28 cellular contexts compared by ENCODE assay signal in the genomic region with DNA sequence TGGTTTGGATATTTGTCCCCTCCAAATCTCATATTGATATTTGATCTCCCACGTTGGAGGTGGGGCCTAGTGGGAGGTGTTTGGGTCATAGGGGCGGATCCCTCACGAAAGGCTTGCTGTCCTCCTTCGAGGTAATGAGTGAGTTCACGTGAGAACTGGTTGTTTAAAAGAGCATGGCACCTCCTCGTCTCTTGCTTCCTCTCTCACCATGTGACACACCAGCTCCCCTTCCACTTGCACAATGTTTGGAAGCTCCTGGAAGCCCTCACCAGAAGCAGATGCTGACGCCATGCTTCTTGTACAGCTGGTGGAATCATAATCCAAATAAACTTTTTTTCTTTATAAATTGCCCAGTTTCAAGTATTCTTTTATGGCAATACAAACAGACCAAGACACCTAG. TPM values are rescaled to one million over a fixed set of nuclear protein-coding genes. Genes with fewer than 3 reads are reported as not detected.
A peak's percentile ranks its signal among the peaks of the same experiment; 100 is the strongest.
DNase-seq lines count a peak whose midpoint lies in the region; ATAC-seq and TF ChIP-seq lines count a peak whose summit lies in the region.
"Had no signal": no experiment of that assay in that cellular context is flagged by ENCODE, and none has a peak within 500 bp of the region (broad histone marks: within the 10 kb centered on the region; RNA-seq: fewer than 3 reads in every experiment).

No MANE protein-coding gene starts in this region.

- H3K4me1 ChIP-seq in mesenchymal stem cell (ENCODE audit: control insufficient read depth, insufficient read depth, low read depth, low read length): peaks cover 28% of the 10 kb centered on the region
- H3K4me1 ChIP-seq in vagina: no peaks in the 10 kb centered on the region

- no peak overlapping the region for H2AFZ ChIP-seq in mesenchymal stem cell (ENCODE audit: low read depth, low read length)

- H3K27me3 Mint-ChIP-seq in HFFc6 (ENCODE audit: insufficient read depth) (no peaks in the 10 kb centered on the region; the same call in 1 of the 2 replicates), chondrocyte (ENCODE audit: low read depth) (no peaks in the 10 kb centered on the region)
- H3K27me3 Mint-ChIP-seq: activated CD4-positive, alpha-beta T cell treated with anti-CD3 and anti-CD28 coated beads for 36 hours; activated T-cell treated with anti-CD3 and anti-CD28 coated beads, Interleukin-2, amount 50 U/mL, for 24 hours had no signal

- no peak for TF ChIP-seq POLR2A in vagina (IDR thresholded peaks at IDR 0.05)

- peak overlapping the region; percentile 21 for H4K8ac ChIP-seq in mesenchymal stem cell (ENCODE audit: low read length)

- H2BK5ac ChIP-seq in mesenchymal stem cell (ENCODE audit: low read depth, low read length, poor library complexity, severe bottlenecking): no peak overlapping the region

- peak overlapping the region; percentile 53 for H3K27ac Mint-ChIP-seq in HFFc6
- H3K27ac Mint-ChIP-seq in chondrocyte (ENCODE audit: unreplicated experiment): peak overlapping the region; percentile 30
- H3K27ac Mint-ChIP-seq: activated CD4-positive, alpha-beta T cell treated with anti-CD3 and anti-CD28 coated beads for 36 hours; activated T-cell treated with anti-CD3 and anti-CD28 coated beads, Interleukin-2, amount 50 U/mL, for 24 hours; mesothelial cell of epicardium had no signal

- peak overlapping the region; percentile 73 to 88 for H3K18ac ChIP-seq in mesenchymal stem cell (ENCODE audit: low read depth in 1 of 2, low read length in 2 of 2)

- no peak overlapping the region for H3K23ac ChIP-seq in mesenchymal stem cell (ENCODE audit: low read length in 2 of 2)

- ATAC-seq in GM21786 (IDR thresholded peaks at IDR 0.05; ENCODE audit: unreplicated experiment): no peak
- ATAC-seq: activated CD4-positive, alpha-beta T cell treated with anti-CD3 and anti-CD28 coated beads for 36 hours; CD8-positive, alpha-beta T cell; esophagus mucosa; left lobe of liver; sciatic nerve had no signal

- no peak for TF ChIP-seq CTCF in HFFc6 (IDR thresholded peaks at IDR 0.05)
- no peak for TF ChIP-seq CTCF in chondrocyte (IDR thresholded peaks at IDR 0.05)
- no peak for TF ChIP-seq CTCF in vagina (IDR thresholded peaks at IDR 0.05)

- no peak overlapping the region for H2BK15ac ChIP-seq in mesenchymal stem cell (ENCODE audit: low read depth, poor library complexity, severe bottlenecking)

- H3K9ac ChIP-seq in mesenchymal stem cell (ENCODE audit: low read length): no peak overlapping the region
- H3K9ac ChIP-seq: KMS-11 had no signal

- no peak overlapping the region for H3K4me2 ChIP-seq in mesenchymal stem cell (ENCODE audit: low read length, poor library complexity, severe bottlenecking)
- H3K4me2 ChIP-seq: KMS-11 had no signal

- H2BK120ac ChIP-seq in mesenchymal stem cell (ENCODE audit: low read depth, low read length): peak overlapping the region; percentile 71

- peaks cover 37% of the 10 kb centered on the region for H3K79me1 ChIP-seq in mesenchymal stem cell (replicated peaks; ENCODE audit: low read length, poor library complexity, severe bottlenecking)

- H3K4me3 Mint-ChIP-seq in HFFc6 (peak overlapping the region; percentile 39; the same call in 1 of the 2 replicates), chondrocyte (ENCODE audit: unreplicated experiment) (no peak overlapping the region)
- H3K4me3 Mint-ChIP-seq: activated CD4-positive, alpha-beta T cell treated with anti-CD3 and anti-CD28 coated beads for 36 hours; activated T-cell treated with anti-CD3 and anti-CD28 coated beads, Interleukin-2, amount 50 U/mL, for 24 hours; CD8-positive, alpha-beta T cell; mesothelial cell of epicardium; nephron had no signal

- peak overlapping the region; percentile 14 for H4K91ac ChIP-seq in mesenchymal stem cell (ENCODE audit: low read length)

- H3K9me3 ChIP-seq in mesenchymal stem cell (ENCODE audit: control insufficient read depth, low read length): peaks cover 13% of the 10 kb centered on the region
- peaks cover 8% of the 10 kb centered on the region for H3K9me3 ChIP-seq in vagina
- H3K9me3 ChIP-seq: SJCRH30 had no signal

- H2AK5ac ChIP-seq in mesenchymal stem cell (ENCODE audit: low read length, severe bottlenecking): peak overlapping the region; percentile 89

- intact Hi-C loops in vagina (cut with DNase I): no loop called here

- H3K4ac ChIP-seq in mesenchymal stem cell (ENCODE audit: low read depth in 1 of 2, low read length in 2 of 2): peak overlapping the region; percentile 49 to 74

- H3K27ac ChIP-seq in mesenchymal stem cell (ENCODE audit: low read length, poor library complexity, severe bottlenecking) (peak overlapping the region; percentile 73), vagina (no peak overlapping the region)
- H3K27ac ChIP-seq: KMS-11, SJCRH30 had no signal

- no peaks in the 10 kb centered on the region for H3K27me3 ChIP-seq in mesenchymal stem cell (ENCODE audit: control insufficient read depth in 1 of 2, insufficient read depth in 1 of 2, low read length in 2 of 2)
- no peaks in the 10 kb centered on the region for H3K27me3 ChIP-seq in vagina
- H3K27me3 ChIP-seq: ascending aorta, heart left ventricle, SJCRH30 had no signal

- WGBS in mesenchymal stem cell: 27% methylated on average over 5 of the region's 7 CpGs

- DNase-seq in AG08396 (ENCODE audit: low spot score): peak; percentile 17
- DNase-seq in HFFc6: no peak
- DNase-seq in chondrocyte (ENCODE audit: low spot score): no peak
- DNase-seq in mesenchymal stem cell: peak; percentile 94
- DNase-seq in NCI-H1092 (lab: John Stamatoyannopoulos, UW): no peak
- DNase-seq in vagina (ENCODE audit: extremely low spot score in 2 of 2): no peak
- DNase-seq in NCI-H1694 (lab: John Stamatoyannopoulos, UW): no peak
- DNase-seq: activated CD4-positive, alpha-beta T cell treated with anti-CD3 and anti-CD28 coated beads for 36 hours; activated CD8-positive, alpha-beta memory T cell treated with anti-CD3 and anti-CD28 coated beads for 24 hours; activated naive CD4-positive, alpha-beta T cell; activated T-cell treated with anti-CD3 and anti-CD28 coated beads, Interleukin-2, amount 50 U/mL, for 24 hours; CD8-positive, alpha-beta T cell; DMS153; effector CD8-positive, alpha-beta T cell; GF-D8; heart left ventricle; MV-4-11; NCI-H187; NCI-H345 had no signal

- H3K36me3 ChIP-seq in mesenchymal stem cell (ENCODE audit: control insufficient read depth in 1 of 2, insufficient read depth in 2 of 2, low read depth in 1 of 2, low read length in 2 of 2) (peaks cover 12 to 25% of the 10 kb centered on the region in 2 experiments), vagina (peaks cover 0 to 4% of the 10 kb centered on the region in 2 donors)
- H3K36me3 ChIP-seq: SJCRH30 had no signal

- no peak overlapping the region for H3K14ac ChIP-seq in mesenchymal stem cell (ENCODE audit: low read length in 2 of 2)

- peaks cover 62% of the 10 kb centered on the region for H3K4me1 Mint-ChIP-seq in HFFc6 (ENCODE audit: low read depth)
- H3K4me1 Mint-ChIP-seq in chondrocyte (ENCODE audit: low read depth): peaks cover 63% of the 10 kb centered on the region

- peaks cover 11% of the 10 kb centered on the region for H3K9me3 Mint-ChIP-seq in HFFc6
- H3K9me3 Mint-ChIP-seq in chondrocyte (ENCODE audit: low read depth): peaks cover 10% of the 10 kb centered on the region
- H3K9me3 Mint-ChIP-seq: activated T-cell treated with anti-CD3 and anti-CD28 coated beads, Interleukin-2, amount 50 U/mL, for 24 hours; CD8-positive, alpha-beta T cell had no signal

- no peak overlapping the region for H3K4me3 ChIP-seq in mesenchymal stem cell (ENCODE audit: insufficient read depth in 1 of 2, low read depth in 1 of 2, low read length in 2 of 2)
- no peak overlapping the region for H3K4me3 ChIP-seq in vagina
- H3K4me3 ChIP-seq: ascending aorta, heart left ventricle, SJCRH30 had no signal

- peak overlapping the region; percentile 71 to 96 for H2BK12ac ChIP-seq in mesenchymal stem cell (ENCODE audit: low read length in 2 of 2)

- H3K36me3 Mint-ChIP-seq in HFFc6 (ENCODE audit: low read depth) (peaks cover 64% of the 10 kb centered on the region), chondrocyte (ENCODE audit: low read depth) (peaks cover 13% of the 10 kb centered on the region)

RNA-seq across cellular contexts. Expression of a gene that starts 38.6 kb away (rescaled TPM):
- total RNA-seq in HFFc6 (2021; fragmentation: NEBNext Ultra II Directional; extraction: Animal tissue kit (Norgen Biotek cat#: 25700)): 10 to 100 TPM; 53.4 to 62.4 (median 57.4) TPM
- 53.3 to 54.9 TPM (median 53.4 TPM) in 3 replicates for total RNA-seq in chondrocyte
- 256 TPM for polyA plus RNA-seq in mesenchymal stem cell (2013, experiment 1 of 2)
- 261 TPM for polyA plus RNA-seq in mesenchymal stem cell (2013, experiment 2 of 2)
- total RNA-seq in vagina: 47.4 TPM

Comparison
In these comparisons a context has a peak if more than half of its experiments do, and no peak if none do; other contexts are left out.
1. DNase-seq: peak in AG08396 (single experiment) and mesenchymal stem cell (single experiment); none in HFFc6 (single experiment), chondrocyte (single experiment), NCI-H1092 (single experiment), vagina (0 of 2) and NCI-H1694 (single experiment).